ENCODE assay signal across 1 cellular context in genomic region chr16:634051-634670, GRCh38.
TF ChIP-seq lines count a peak whose summit lies in the region.

No MANE protein-coding gene starts in this region.

TF ChIP-seq in GM23338, 12 proteins besides CTCF, POLR2A, EP300 and RAD21 (continued from another document):
- TF ChIP-seq ZNF462 (CRISPR knock-in tag; IDR thresholded peaks at IDR 0.05) = no peak
- TF ChIP-seq ZNF114 (CRISPR knock-in tag; IDR thresholded peaks at IDR 0.05) = no peak
- no peak for TF ChIP-seq STAT1 (IDR thresholded peaks at IDR 0.05; ENCODE audit: unreplicated experiment)
